In the genomic region with DNA sequence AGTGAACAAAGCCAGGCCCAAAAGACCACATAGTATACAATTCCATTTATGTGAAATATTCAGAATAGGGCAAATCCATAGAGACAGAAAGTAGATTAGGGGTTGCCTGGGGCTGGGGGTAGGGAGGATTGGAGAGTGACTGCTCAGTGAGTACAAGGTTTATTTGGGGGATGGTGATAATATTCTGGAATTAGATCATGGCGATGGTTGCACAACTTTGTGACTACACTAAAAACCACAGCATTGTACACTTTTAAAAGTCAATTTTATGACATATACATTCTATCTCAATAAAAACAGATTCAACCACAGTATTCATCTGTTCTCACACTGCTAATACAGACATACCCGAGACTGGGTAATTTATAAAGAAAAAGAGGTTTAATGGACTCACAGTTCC, we compare ENCODE assay signal across 16 cellular contexts.
DNase-seq lines count a peak whose midpoint lies in the region; ATAC-seq, FAIRE-seq and TF ChIP-seq lines count a peak whose summit lies in the region.
"Had no signal": no experiment of that assay in that cellular context is flagged by ENCODE, and none has a peak within 500 bp of the region (broad histone marks: within the 10 kb centered on the region; RNA-seq: fewer than 3 reads in every experiment).

No MANE protein-coding gene starts in this region.

- DNase-seq in MCF 10A (ENCODE audit: unreplicated experiment) (peak; percentile 36), breast epithelium (ENCODE audit: low spot score in 2 of 2) (no peak), K562 (ENCODE audit: extremely low read depth in 1 of 4, low spot score in 3 of 4) (no peak), fibroblast of pulmonary artery (ENCODE audit: low read depth) (peak; percentile 42), NCI-H2081 treated with DMSO at 0.1 percent for 48 hours (lab: John Stamatoyannopoulos, UW) (no peak), posterior vena cava (ENCODE audit: low spot score) (no peak)
- DNase-seq: COR-L47, NCI-H187 treated with DMSO at 0.1 percent for 48 hours, NCI-H2171, NCI-H774 had no signal

- H3K79me2 ChIP-seq in K562 (ENCODE audit: control insufficient read depth, insufficient read depth, low read length), result no peaks in the 10 kb centered on the region

- ATAC-seq in K562 (no peak), GM18873 (IDR thresholded peaks at IDR 0.05; ENCODE audit: low FRiP score, unreplicated experiment) (no peak), GM18909 (IDR thresholded peaks at IDR 0.05; ENCODE audit: poor library complexity, unreplicated experiment) (no peak)
- ATAC-seq: Right ventricle myocardium inferior had no signal

- H3K27me3 ChIP-seq in breast epithelium, result no peaks in the 10 kb centered on the region
- H3K27me3 ChIP-seq in K562 (ENCODE audit: control insufficient read depth in 2 of 2, insufficient read depth in 2 of 2, low read length in 2 of 2), result no peaks in the 10 kb centered on the region

- H3K4me2 ChIP-seq in K562 (ENCODE audit: insufficient read depth, low read length), result no peak overlapping the region

- no peak overlapping the region for H2AFZ ChIP-seq in K562 (ENCODE audit: low read depth, low read length)

- no peaks in the 10 kb centered on the region for H3K27me3 Mint-ChIP-seq in MCF 10A (ENCODE audit: insufficient read depth, unreplicated experiment)

- no peak overlapping the region for H3K9ac ChIP-seq in K562 (ENCODE audit: insufficient read depth in 1 of 2, low read depth in 2 of 2, low read length in 2 of 2)

- H3K4me3 Mint-ChIP-seq in MCF 10A (ENCODE audit: unreplicated experiment), result no peak overlapping the region

- no peaks in the 10 kb centered on the region for H3K36me3 Mint-ChIP-seq in MCF 10A (ENCODE audit: insufficient read depth, unreplicated experiment)

- FAIRE-seq in K562 (lab: Jason Lieb, UNC), result no peak
- FAIRE-seq: GM12891, GM19239 had no signal

- in situ Hi-C loops in K562 (cut with MboI), result no loop called here

- 76% methylated on average over 2 of the region's 2 CpGs for WGBS in K562 (ENCODE audit: insufficient coverage, low coverage, missing lambda C conversion rate)

- TF ChIP-seq CTCF in MCF 10A (IDR thresholded peaks at IDR 0.05; ENCODE audit: unreplicated experiment) (no peak), breast epithelium (IDR thresholded peaks at IDR 0.05) (no peak), K562 (IDR thresholded peaks at IDR 0.05 in 2 of 3, conservative IDR thresholded peaks at IDR 0.05 in 1 of 3; ENCODE audit: insufficient read depth in 2 of 3, low read depth in 1 of 3, low read length in 3 of 3) (no peak), fibroblast of pulmonary artery (IDR thresholded peaks at IDR 0.05; ENCODE audit: low read length, missing control alignments) (no peak)

- TF ChIP-seq POLR2A in breast epithelium (IDR thresholded peaks at IDR 0.05), result no peak
- TF ChIP-seq POLR2A in K562 (conservative IDR thresholded peaks at IDR 0.05), result no peak

- H3K36me3 ChIP-seq in breast epithelium (no peaks in the 10 kb centered on the region), K562 (ENCODE audit: control insufficient read depth, insufficient read depth, low read length) (no peaks in the 10 kb centered on the region)

- no peak for TF ChIP-seq EP300 in K562 (IDR thresholded peaks at IDR 0.05; ENCODE audit: low read length)

- H3K4me1 ChIP-seq in breast epithelium, result peaks cover 0 to 3% of the 10 kb centered on the region in 2 donors
- peaks cover 0 to 5% of the 10 kb centered on the region in 2 experiments; a peak in 3 of 5 replicates for H3K4me1 ChIP-seq in K562 (replicated peaks in 1 of 2; ENCODE audit: control insufficient read depth in 2 of 2, insufficient read depth in 2 of 2, low read length in 2 of 2)

- peaks cover 6% of the 10 kb centered on the region for H3K9me3 Mint-ChIP-seq in MCF 10A (ENCODE audit: unreplicated experiment)

- H3K27ac Mint-ChIP-seq in MCF 10A (ENCODE audit: low read depth, unreplicated experiment), result no peak overlapping the region

- intact Hi-C loops in MCF 10A (cut with micrococcal nuclease) (no loop called here), breast epithelium (cut with DNase I; ENCODE audit: low total_unique reads) (no loop called here), K562 (cut with micrococcal nuclease) (no loop called here), posterior vena cava (cut with DNase I) (no loop called here)

- H3K9me1 ChIP-seq in K562 (ENCODE audit: control insufficient read depth, insufficient read depth, low read length), result no peaks in the 10 kb centered on the region

- no peak overlapping the region for H3K27ac ChIP-seq in breast epithelium
- H3K27ac ChIP-seq in K562 (ENCODE audit: extremely low read depth, low read depth, low read length), result no peak overlapping the region
- H3K27ac ChIP-seq: C4-2B had no signal

- no peak overlapping the region for H3K4me3 ChIP-seq in breast epithelium
- H3K4me3 ChIP-seq in K562, result no peak overlapping the region
- no peak overlapping the region for H3K4me3 ChIP-seq in fibroblast of pulmonary artery (replicated peaks; ENCODE audit: low read depth, low read length)

- POLR2A ChIA-PET in MCF 10A (lab: Yijun Ruan, JAX) (no interaction called here), K562 (lab: Yijun Ruan, JAX) (no interaction called here)

- BruUV-seq in MCF 10A (replicated peaks; lab: Mats Ljungman, UMichigan) (no TSS peak), K562 (replicated peaks; lab: Mats Ljungman, UMichigan) (no TSS peak)

- no peaks in the 10 kb centered on the region for H3K4me1 Mint-ChIP-seq in MCF 10A (ENCODE audit: insufficient read depth, unreplicated experiment)

- H3K9me3 ChIP-seq in breast epithelium (peaks cover 4 to 9% of the 10 kb centered on the region in 2 donors), K562 (replicated peaks; ENCODE audit: control insufficient read depth, insufficient read depth, low read depth, low read length) (peaks cover 7% of the 10 kb centered on the region)

- no peak for TF ChIP-seq RAD21 in K562 (CRISPR knock-in tag; conservative IDR thresholded peaks at IDR 0.05 in 1 of 2, IDR thresholded peaks at IDR 0.05 in 1 of 2)

- H4K20me1 ChIP-seq in K562 (replicated peaks; ENCODE audit: control insufficient read depth, insufficient read depth, low read length), result no peaks in the 10 kb centered on the region

- CTCF ChIA-PET in MCF 10A (lab: Yijun Ruan, JAX) (no interaction called here), K562 (lab: Yijun Ruan, JAX; ENCODE audit: low intra/inter-chr PET ratio) (no interaction called here)

TF ChIP-seq in K562, 482 proteins besides CTCF, POLR2A, EP300 and RAD21:
- 0 out of 2 replicates have a peak, but pooled peaks have one; percentile 43 for TF ChIP-seq CEBPB (tag; IDR thresholded peaks at IDR 0.05)
- TF ChIP-seq, protein P1, sequence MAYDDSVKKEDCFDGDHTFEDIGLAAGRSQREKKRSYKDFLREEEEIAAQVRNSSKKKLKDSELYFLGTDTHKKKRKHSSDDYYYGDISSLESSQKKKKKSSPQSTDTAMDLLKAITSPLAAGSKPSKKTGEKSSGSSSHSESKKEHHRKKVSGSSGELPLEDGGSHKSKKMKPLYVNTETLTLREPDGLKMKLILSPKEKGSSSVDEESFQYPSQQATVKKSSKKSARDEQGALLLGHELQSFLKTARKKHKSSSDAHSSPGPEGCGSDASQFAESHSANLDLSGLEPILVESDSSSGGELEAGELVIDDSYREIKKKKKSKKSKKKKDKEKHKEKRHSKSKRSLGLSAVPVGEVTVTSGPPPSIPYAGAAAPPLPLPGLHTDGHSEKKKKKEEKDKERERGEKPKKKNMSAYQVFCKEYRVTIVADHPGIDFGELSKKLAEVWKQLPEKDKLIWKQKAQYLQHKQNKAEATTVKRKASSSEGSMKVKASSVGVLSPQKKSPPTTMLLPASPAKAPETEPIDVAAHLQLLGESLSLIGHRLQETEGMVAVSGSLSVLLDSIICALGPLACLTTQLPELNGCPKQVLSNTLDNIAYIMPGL (CRISPR knock-in tag; IDR thresholded peaks at IDR 0.05), result no peak

Comparison
In these comparisons a context has a peak if more than half of its experiments do, and no peak if none do; other contexts are left out.
1. DNase-seq: peak in MCF 10A (single experiment) and fibroblast of pulmonary artery (single experiment); none in breast epithelium (0 of 2), K562 (0 of 4), NCI-H2081 treated with DMSO at 0.1 percent for 48 hours (single experiment) and posterior vena cava (single experiment).